Comparison of ENCODE assay signal across 23 cellular contexts in the genomic region with DNA sequence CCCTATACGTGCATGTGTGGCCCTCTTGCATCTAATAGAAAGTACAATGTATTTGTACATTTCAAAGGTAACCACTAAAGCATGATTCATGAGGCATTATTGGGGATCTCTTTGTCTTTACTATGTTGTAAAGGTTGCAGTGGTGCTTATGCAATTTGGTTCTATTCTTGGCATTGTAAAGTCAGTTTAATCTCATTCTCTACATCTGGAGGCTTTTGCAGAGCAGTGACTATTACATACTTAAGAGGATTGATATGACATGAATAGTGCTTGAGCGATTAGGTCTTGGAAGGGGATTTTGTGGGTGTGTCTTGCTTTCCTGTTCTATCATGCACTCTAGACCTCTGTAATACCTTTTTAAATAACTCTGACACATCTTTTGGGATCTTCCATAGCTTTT.
DNase-seq lines count a peak whose midpoint lies in the region; FAIRE-seq and TF ChIP-seq lines count a peak whose summit lies in the region.
"Had no signal": no experiment of that assay in that cellular context is flagged by ENCODE, and none has a peak within 500 bp of the region (broad histone marks: within the 10 kb centered on the region; RNA-seq: fewer than 3 reads in every experiment).

No MANE protein-coding gene starts in this region.

- no peak overlapping the region for H2BK12ac ChIP-seq in mesenchymal stem cell (ENCODE audit: low read length in 2 of 2)

- H3K4me3 ChIP-seq in GM23248, result no peak overlapping the region
- H3K4me3 ChIP-seq in bronchial epithelial cell (ENCODE audit: low read depth, low read length), result no peak overlapping the region
- no peak overlapping the region for H3K4me3 ChIP-seq in mesenchymal stem cell (ENCODE audit: insufficient read depth in 1 of 2, low read depth in 1 of 2, low read length in 2 of 2)
- H3K4me3 ChIP-seq in BE2C (ENCODE audit: low read depth, low read length), result no peak overlapping the region
- H3K4me3 ChIP-seq: esophagus muscularis mucosa, thoracic aorta had no signal

- H3K9me3 ChIP-seq in GM23248 (ENCODE audit: low read depth) (no peaks in the 10 kb centered on the region), mesenchymal stem cell (ENCODE audit: control insufficient read depth, low read length) (no peaks in the 10 kb centered on the region), BE2C (no peaks in the 10 kb centered on the region)
- H3K9me3 ChIP-seq: esophagus muscularis mucosa, thoracic aorta had no signal

- no peak overlapping the region for H3K27ac Mint-ChIP-seq in activated T-helper 1 cell treated with anti-CD3 and anti-CD28 coated beads, Interleukin-12 subunit alpha, Interleukin-12 subunit beta, Interleukin-2, Interleukin-4 antibody, amounts not matched to agents 30 ng/mL and 10 ng/mL and 1 ng/mL, durations not matched to agents 14 hours and 24 hours and 36 hours
- H3K27ac Mint-ChIP-seq: activated T-cell treated with anti-CD3 and anti-CD28 coated beads, Interleukin-2, amount 50 U/mL, for 24 hours; CD4-positive, alpha-beta memory T cell; natural killer cell treated with Interleukin-12 subunit alpha and Interleukin-12 subunit beta and Interleukin-15 and Interleukin-18, amount 100 ng/mL, for 72 hours had no signal

- no peak for FAIRE-seq in bronchial epithelial cell (lab: Jason Lieb, UNC)
- FAIRE-seq: G401.6, GM19239, HepG2, RCC 7860 had no signal

- DNase-seq in GM23248 (peak; percentile 45), NCI-H82 treated with DMSO at 0.1 percent for 48 hours (lab: John Stamatoyannopoulos, UW; ENCODE audit: unreplicated experiment) (peak; percentile 99), bronchial epithelial cell (ENCODE audit: low read depth) (peak; percentile 99), mesenchymal stem cell (peak; percentile 67), BE2C (no peak), NCI-H1694 (lab: John Stamatoyannopoulos, UW) (no peak), NCI-H2081 treated with DMSO at 0.1 percent for 48 hours (lab: John Stamatoyannopoulos, UW) (no peak)
- DNase-seq in activated T-helper 1 cell treated with anti-CD3 and anti-CD28 coated beads, Interleukin-12 subunit alpha, Interleukin-12 subunit beta, Interleukin-2, Interleukin-4 antibody, amounts not matched to agents 30 ng/mL and 10 ng/mL and 1 ng/mL, durations not matched to agents 14 hours and 24 hours and 36 hours (ENCODE audit: low spot score), result no peak
- DNase-seq: activated CD4-positive, alpha-beta T cell treated with anti-CD3 and anti-CD28 coated beads for 48 hours; activated T-cell treated with anti-CD3 and anti-CD28 coated beads, Interleukin-2, amount 50 U/mL, for 24 hours; CD4-positive, alpha-beta memory T cell; cortex of kidney; NCI-H1092; NCI-H2171 treated with DMSO at 0.1 percent for 48 hours; stimulated activated CD4-positive, alpha-beta T cell treated with anti-CD3 and anti-CD28 coated beads, Interleukin-2, amount 100 ng/mL, for 24 hours; stimulated activated CD8-positive, alpha-beta memory T cell treated with anti-CD3 and anti-CD28 coated beads, Interleukin-4, amount 100 ng/mL, for 48 hours had no signal

- no peak overlapping the region for H2AFZ ChIP-seq in GM23248
- H2AFZ ChIP-seq in mesenchymal stem cell (ENCODE audit: low read depth, low read length), result no peak overlapping the region

- no peaks in the 10 kb centered on the region for H4K20me1 ChIP-seq in GM23248 (ENCODE audit: insufficient read depth)

- H3K36me3 Mint-ChIP-seq in activated T-helper 1 cell treated with anti-CD3 and anti-CD28 coated beads, Interleukin-12 subunit alpha, Interleukin-12 subunit beta, Interleukin-2, Interleukin-4 antibody, amounts not matched to agents 30 ng/mL and 10 ng/mL and 1 ng/mL, durations not matched to agents 14 hours and 24 hours and 36 hours (ENCODE audit: low read depth), result no peaks in the 10 kb centered on the region
- H3K36me3 Mint-ChIP-seq: CD4-positive, alpha-beta memory T cell; natural killer cell treated with Interleukin-12 subunit alpha and Interleukin-12 subunit beta and Interleukin-15 and Interleukin-18, amount 100 ng/mL, for 72 hours had no signal

- H3K4me3 Mint-ChIP-seq in activated T-helper 1 cell treated with anti-CD3 and anti-CD28 coated beads, Interleukin-12 subunit alpha, Interleukin-12 subunit beta, Interleukin-2, Interleukin-4 antibody, amounts not matched to agents 30 ng/mL and 10 ng/mL and 1 ng/mL, durations not matched to agents 14 hours and 24 hours and 36 hours, result no peak overlapping the region
- H3K4me3 Mint-ChIP-seq: activated T-cell treated with anti-CD3 and anti-CD28 coated beads, Interleukin-2, amount 50 U/mL, for 24 hours; CD4-positive, alpha-beta memory T cell; natural killer cell treated with Interleukin-12 subunit alpha and Interleukin-12 subunit beta and Interleukin-15 and Interleukin-18, amount 100 ng/mL, for 72 hours had no signal

- H3K23ac ChIP-seq in mesenchymal stem cell (ENCODE audit: low read length in 2 of 2), result no peak overlapping the region

- H3K27me3 Mint-ChIP-seq in activated T-helper 1 cell treated with anti-CD3 and anti-CD28 coated beads, Interleukin-12 subunit alpha, Interleukin-12 subunit beta, Interleukin-2, Interleukin-4 antibody, amounts not matched to agents 30 ng/mL and 10 ng/mL and 1 ng/mL, durations not matched to agents 14 hours and 24 hours and 36 hours (ENCODE audit: insufficient read depth), result peaks cover 2% of the 10 kb centered on the region
- H3K27me3 Mint-ChIP-seq: activated T-cell treated with anti-CD3 and anti-CD28 coated beads, Interleukin-2, amount 50 U/mL, for 24 hours; CD4-positive, alpha-beta memory T cell; natural killer cell treated with Interleukin-12 subunit alpha and Interleukin-12 subunit beta and Interleukin-15 and Interleukin-18, amount 100 ng/mL, for 72 hours had no signal

- intact Hi-C loops in activated T-helper 1 cell treated with anti-CD3 and anti-CD28 coated beads, Interleukin-12 subunit alpha, Interleukin-12 subunit beta, Interleukin-2, Interleukin-4 antibody, amounts not matched to agents 30 ng/mL and 10 ng/mL and 1 ng/mL, durations not matched to agents 14 hours and 24 hours and 36 hours (cut with micrococcal nuclease), result no loop called here

- in situ Hi-C loops in GM23248 (cut with MboI), result no loop called here

- H3K36me3 ChIP-seq in GM23248 (ENCODE audit: low read depth), result no peaks in the 10 kb centered on the region
- no peaks in the 10 kb centered on the region for H3K36me3 ChIP-seq in bronchial epithelial cell (ENCODE audit: control insufficient read depth, insufficient read depth, low read length)
- H3K36me3 ChIP-seq in mesenchymal stem cell (ENCODE audit: control insufficient read depth in 1 of 2, insufficient read depth in 2 of 2, low read depth in 1 of 2, low read length in 2 of 2), result no peaks in the 10 kb centered on the region
- no peaks in the 10 kb centered on the region for H3K36me3 ChIP-seq in BE2C
- H3K36me3 ChIP-seq: esophagus muscularis mucosa, thoracic aorta had no signal

- H3K4me2 ChIP-seq in GM23248 (ENCODE audit: unreplicated experiment) (no peak overlapping the region), mesenchymal stem cell (ENCODE audit: low read length, poor library complexity, severe bottlenecking) (no peak overlapping the region)

- H2BK5ac ChIP-seq in mesenchymal stem cell (ENCODE audit: low read depth, low read length, poor library complexity, severe bottlenecking), result no peak overlapping the region

- no peak overlapping the region for H2AK5ac ChIP-seq in mesenchymal stem cell (ENCODE audit: low read length, severe bottlenecking)

- H3K4me1 ChIP-seq in GM23248 (ENCODE audit: insufficient read depth) (peaks cover 4% of the 10 kb centered on the region; the same call in 1 of the 2 replicates), mesenchymal stem cell (ENCODE audit: control insufficient read depth, insufficient read depth, low read depth, low read length) (no peaks in the 10 kb centered on the region), BE2C (no peaks in the 10 kb centered on the region)
- H3K4me1 ChIP-seq: esophagus muscularis mucosa had no signal

- H3K18ac ChIP-seq in mesenchymal stem cell (ENCODE audit: low read depth in 1 of 2, low read length in 2 of 2), result no peak overlapping the region

- no peak overlapping the region for H3K4ac ChIP-seq in mesenchymal stem cell (ENCODE audit: low read depth in 1 of 2, low read length in 2 of 2)

- no peak overlapping the region for H4K91ac ChIP-seq in mesenchymal stem cell (ENCODE audit: low read length)

- H3F3A ChIP-seq in GM23248 (ENCODE audit: insufficient read depth), result no peaks in the 10 kb centered on the region

- no peaks in the 10 kb centered on the region for H3K9me2 ChIP-seq in GM23248 (ENCODE audit: insufficient read depth)

- TF ChIP-seq CTCF in bronchial epithelial cell (IDR thresholded peaks at IDR 0.05; ENCODE audit: insufficient read depth, low read length, severe bottlenecking) (no peak), BE2C (IDR thresholded peaks at IDR 0.05; ENCODE audit: low read depth, low read length) (no peak)

- no peak overlapping the region for H3K27ac ChIP-seq in GM23248
- no peak overlapping the region for H3K27ac ChIP-seq in mesenchymal stem cell (ENCODE audit: low read length, poor library complexity, severe bottlenecking)
- H3K27ac ChIP-seq: esophagus muscularis mucosa, thoracic aorta had no signal

- no peaks in the 10 kb centered on the region for H3K9me3 Mint-ChIP-seq in activated T-helper 1 cell treated with anti-CD3 and anti-CD28 coated beads, Interleukin-12 subunit alpha, Interleukin-12 subunit beta, Interleukin-2, Interleukin-4 antibody, amounts not matched to agents 30 ng/mL and 10 ng/mL and 1 ng/mL, durations not matched to agents 14 hours and 24 hours and 36 hours
- H3K9me3 Mint-ChIP-seq: activated T-cell treated with anti-CD3 and anti-CD28 coated beads, Interleukin-2, amount 50 U/mL, for 24 hours had no signal

- H3K27me3 ChIP-seq in GM23248 (replicated peaks; ENCODE audit: insufficient read depth) (no peaks in the 10 kb centered on the region), bronchial epithelial cell (ENCODE audit: control insufficient read depth, insufficient read depth, low read length) (no peaks in the 10 kb centered on the region), mesenchymal stem cell (ENCODE audit: control insufficient read depth in 1 of 2, insufficient read depth in 1 of 2, low read length in 2 of 2) (no peaks in the 10 kb centered on the region), BE2C (no peaks in the 10 kb centered on the region)
- H3K27me3 ChIP-seq: esophagus muscularis mucosa had no signal

- no peak overlapping the region for H4K8ac ChIP-seq in mesenchymal stem cell (ENCODE audit: low read length)

- no peak overlapping the region for H3K14ac ChIP-seq in mesenchymal stem cell (ENCODE audit: low read length in 2 of 2)

- no peaks in the 10 kb centered on the region for H3K79me2 ChIP-seq in GM23248 (ENCODE audit: insufficient read depth)

- no peak overlapping the region for H3K9ac ChIP-seq in GM23248
- H3K9ac ChIP-seq in mesenchymal stem cell (ENCODE audit: low read length), result no peak overlapping the region

- 35 to 51% methylated on average over 2 of the region's 2 CpGs for WGBS in GM23248 (ENCODE audit: low coverage in 1 of 2, low lambda C conversion rate in 2 of 2, missing lambda C conversion rate in 2 of 2), 2 experiments
- WGBS in mesenchymal stem cell, result no CpG with 5 or more reads among the region's 2 CpGs

- H3K79me1 ChIP-seq in mesenchymal stem cell (replicated peaks; ENCODE audit: low read length, poor library complexity, severe bottlenecking), result no peaks in the 10 kb centered on the region

- H3K4me1 Mint-ChIP-seq in activated T-helper 1 cell treated with anti-CD3 and anti-CD28 coated beads, Interleukin-12 subunit alpha, Interleukin-12 subunit beta, Interleukin-2, Interleukin-4 antibody, amounts not matched to agents 30 ng/mL and 10 ng/mL and 1 ng/mL, durations not matched to agents 14 hours and 24 hours and 36 hours (ENCODE audit: low read depth), result no peaks in the 10 kb centered on the region
- H3K4me1 Mint-ChIP-seq: CD4-positive, alpha-beta memory T cell had no signal

- no peak overlapping the region for H2BK120ac ChIP-seq in mesenchymal stem cell (ENCODE audit: low read depth, low read length)

- H2BK15ac ChIP-seq in mesenchymal stem cell (ENCODE audit: low read depth, poor library complexity, severe bottlenecking), result no peak overlapping the region

Comparison
In these comparisons a context has a peak if more than half of its experiments do, and no peak if none do; other contexts are left out.
1. DNase-seq: peak in GM23248 (single experiment), NCI-H82 treated with DMSO at 0.1 percent for 48 hours (single experiment), bronchial epithelial cell (single experiment) and mesenchymal stem cell (single experiment); none in BE2C (single experiment), NCI-H1694 (single experiment), NCI-H2081 treated with DMSO at 0.1 percent for 48 hours (single experiment) and activated T-helper 1 cell treated with anti-CD3 and anti-CD28 coated beads, Interleukin-12 subunit alpha, Interleukin-12 subunit beta, Interleukin-2, Interleukin-4 antibody, amounts not matched to agents 30 ng/mL and 10 ng/mL and 1 ng/mL, durations not matched to agents 14 hours and 24 hours and 36 hours (single experiment).